18 cellular contexts compared by ENCODE assay signal in the genomic region with DNA sequence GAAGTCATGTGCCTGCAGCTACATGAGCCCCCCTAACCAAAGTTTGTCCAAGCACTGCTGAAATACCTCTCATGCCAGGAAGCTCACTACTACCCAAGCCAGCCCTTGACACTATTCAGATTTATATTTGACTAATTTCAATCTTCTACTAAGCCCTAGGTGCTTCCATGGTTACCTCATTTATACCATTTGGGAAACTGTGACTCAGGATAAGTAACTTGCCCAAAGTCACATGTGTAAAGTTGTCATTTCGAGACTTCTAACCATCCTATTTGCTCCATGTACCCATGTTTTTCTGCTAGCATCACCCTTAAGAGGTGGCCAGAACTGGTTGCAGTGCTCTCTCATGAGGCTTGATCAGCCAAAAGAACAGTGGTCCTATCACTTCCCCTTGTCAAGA. TPM values are rescaled to one million over a fixed set of nuclear protein-coding genes. Genes with fewer than 3 reads are reported as not detected.
DNase-seq lines count a peak whose midpoint lies in the region; ATAC-seq and TF ChIP-seq lines count a peak whose summit lies in the region.
"Had no signal": no experiment of that assay in that cellular context is flagged by ENCODE, and none has a peak within 500 bp of the region (broad histone marks: within the 10 kb centered on the region; RNA-seq: fewer than 3 reads in every experiment).

No MANE protein-coding gene starts in this region.

- H3K4me2 ChIP-seq in DND-41 (ENCODE audit: insufficient read depth, low read length): no peak overlapping the region

- peak overlapping the region; percentile 32 for H3K27ac Mint-ChIP-seq in activated T-helper 1 cell treated with anti-CD3 and anti-CD28 coated beads, Interleukin-12 subunit alpha, Interleukin-12 subunit beta, Interleukin-2, Interleukin-4 antibody, amounts not matched to agents 30 ng/mL and 10 ng/mL and 1 ng/mL, durations not matched to agents 14 hours and 24 hours and 36 hours
- no peak overlapping the region for H3K27ac Mint-ChIP-seq in stimulated activated naive B cell treated with anti-CD40 and anti-IgM and Interleukin-4, amounts not matched to agents 10 μg/mL and 1 μg/mL and 100 μg/mL, for 72 hours
- H3K27ac Mint-ChIP-seq: CD4-positive, alpha-beta memory T cell had no signal

- H3K4me1 ChIP-seq in DND-41 (ENCODE audit: insufficient read depth, low read length) (peaks cover 57% of the 10 kb centered on the region), vagina (peaks cover 7% of the 10 kb centered on the region)

- H3K27ac ChIP-seq in DND-41 (ENCODE audit: low read length): peak overlapping the region; percentile 5; the same call in 1 of the 2 replicates
- H3K27ac ChIP-seq in vagina: no peak overlapping the region
- H3K27ac ChIP-seq: HL-60 had no signal

- TF ChIP-seq CTCF in DND-41 (IDR thresholded peaks at IDR 0.05; ENCODE audit: borderline replicate concordance, extremely low read depth, low read length, poor library complexity, severe bottlenecking) (no peak), vagina (IDR thresholded peaks at IDR 0.05) (no peak)

- no peak overlapping the region for H3K4me3 Mint-ChIP-seq in activated T-cell treated with anti-CD3 and anti-CD28 coated beads, Interleukin-2, amount 50 U/mL, for 4 hours
- H3K4me3 Mint-ChIP-seq in activated T-helper 1 cell treated with anti-CD3 and anti-CD28 coated beads, Interleukin-12 subunit alpha, Interleukin-12 subunit beta, Interleukin-2, Interleukin-4 antibody, amounts not matched to agents 30 ng/mL and 10 ng/mL and 1 ng/mL, durations not matched to agents 14 hours and 24 hours and 36 hours: no peak overlapping the region
- no peak overlapping the region for H3K4me3 Mint-ChIP-seq in stimulated activated naive B cell treated with anti-CD40 and anti-IgM and Interleukin-4, amounts not matched to agents 10 μg/mL and 1 μg/mL and 100 μg/mL, for 72 hours
- H3K4me3 Mint-ChIP-seq: CD4-positive, alpha-beta memory T cell had no signal

- H3K36me3 Mint-ChIP-seq in activated T-cell treated with anti-CD3 and anti-CD28 coated beads, Interleukin-2, amount 50 U/mL, for 4 hours (ENCODE audit: insufficient read depth): no peaks in the 10 kb centered on the region
- H3K36me3 Mint-ChIP-seq in activated T-helper 1 cell treated with anti-CD3 and anti-CD28 coated beads, Interleukin-12 subunit alpha, Interleukin-12 subunit beta, Interleukin-2, Interleukin-4 antibody, amounts not matched to agents 30 ng/mL and 10 ng/mL and 1 ng/mL, durations not matched to agents 14 hours and 24 hours and 36 hours (ENCODE audit: low read depth): peaks cover 2% of the 10 kb centered on the region
- peaks cover 0 to 2% of the 10 kb centered on the region in 2 donors for H3K36me3 Mint-ChIP-seq in stimulated activated naive B cell treated with anti-CD40 and anti-IgM and Interleukin-4, amounts not matched to agents 10 μg/mL and 1 μg/mL and 100 μg/mL, for 72 hours
- H3K36me3 Mint-ChIP-seq: CD4-positive, alpha-beta memory T cell had no signal

- no peaks in the 10 kb centered on the region for H4K20me1 ChIP-seq in DND-41 (ENCODE audit: insufficient read depth, low read length)

- peak; percentile 63 to 78 for ATAC-seq in activated T-cell treated with anti-CD3 and anti-CD28 coated beads, Interleukin-2, amount 50 U/mL, for 4 hours
- no peak for ATAC-seq in DND-41 (ENCODE audit: insufficient read depth, low read depth)
- ATAC-seq in stimulated activated naive B cell treated with anti-CD40 and anti-IgM and Interleukin-4, amounts not matched to agents 10 μg/mL and 1 μg/mL and 100 μg/mL, for 72 hours (replicated peaks): peak; percentile 30 to 54
- ATAC-seq: K562, PC-3 had no signal

- no peaks in the 10 kb centered on the region for H3K27me3 Mint-ChIP-seq in activated T-cell treated with anti-CD3 and anti-CD28 coated beads, Interleukin-2, amount 50 U/mL, for 4 hours (ENCODE audit: low read depth)
- peaks cover 2% of the 10 kb centered on the region for H3K27me3 Mint-ChIP-seq in activated T-helper 1 cell treated with anti-CD3 and anti-CD28 coated beads, Interleukin-12 subunit alpha, Interleukin-12 subunit beta, Interleukin-2, Interleukin-4 antibody, amounts not matched to agents 30 ng/mL and 10 ng/mL and 1 ng/mL, durations not matched to agents 14 hours and 24 hours and 36 hours (ENCODE audit: insufficient read depth)
- peaks cover 12 to 13% of the 10 kb centered on the region in 2 donors for H3K27me3 Mint-ChIP-seq in stimulated activated naive B cell treated with anti-CD40 and anti-IgM and Interleukin-4, amounts not matched to agents 10 μg/mL and 1 μg/mL and 100 μg/mL, for 72 hours

- H3K9ac ChIP-seq in DND-41 (ENCODE audit: low read depth, low read length): no peak overlapping the region

- H2AFZ ChIP-seq in DND-41 (ENCODE audit: low read depth, low read length): no peak overlapping the region

- H3K79me2 ChIP-seq in DND-41 (ENCODE audit: insufficient read depth, low read length): no peaks in the 10 kb centered on the region

- no peaks in the 10 kb centered on the region for H3K36me3 ChIP-seq in DND-41 (ENCODE audit: insufficient read depth, low read length)
- H3K36me3 ChIP-seq in vagina: no peaks in the 10 kb centered on the region

- H3K4me1 Mint-ChIP-seq in activated T-cell treated with anti-CD3 and anti-CD28 coated beads, Interleukin-2, amount 50 U/mL, for 4 hours (ENCODE audit: low read depth): peaks cover 2% of the 10 kb centered on the region
- H3K4me1 Mint-ChIP-seq in activated T-helper 1 cell treated with anti-CD3 and anti-CD28 coated beads, Interleukin-12 subunit alpha, Interleukin-12 subunit beta, Interleukin-2, Interleukin-4 antibody, amounts not matched to agents 30 ng/mL and 10 ng/mL and 1 ng/mL, durations not matched to agents 14 hours and 24 hours and 36 hours (ENCODE audit: low read depth): peaks cover 78% of the 10 kb centered on the region
- H3K4me1 Mint-ChIP-seq in stimulated activated naive B cell treated with anti-CD40 and anti-IgM and Interleukin-4, amounts not matched to agents 10 μg/mL and 1 μg/mL and 100 μg/mL, for 72 hours: peaks cover 29 to 40% of the 10 kb centered on the region in 2 donors

- H3K9me3 ChIP-seq in DND-41 (ENCODE audit: insufficient read depth, low read length, severe bottlenecking) (no peaks in the 10 kb centered on the region), vagina (no peaks in the 10 kb centered on the region)

- H3K4me3 ChIP-seq in DND-41 (ENCODE audit: low read depth in 1 of 2, low read length in 2 of 2) (no peak overlapping the region), vagina (no peak overlapping the region)
- H3K4me3 ChIP-seq: K562 had no signal

- intact Hi-C loops in activated T-helper 1 cell treated with anti-CD3 and anti-CD28 coated beads, Interleukin-12 subunit alpha, Interleukin-12 subunit beta, Interleukin-2, Interleukin-4 antibody, amounts not matched to agents 30 ng/mL and 10 ng/mL and 1 ng/mL, durations not matched to agents 14 hours and 24 hours and 36 hours (cut with micrococcal nuclease): loop anchor here (1.0 to 5.0 kb wide), 3 partner anchors 8 to 332 kb away; partner anchors contain the start of gene TAMM41
- intact Hi-C loops in vagina (cut with DNase I): loop anchor here (5.0 kb wide), 1 partner anchor 42 kb away; no protein-coding TSS in a partner anchor

- DNase-seq in activated T-cell treated with anti-CD3 and anti-CD28 coated beads, Interleukin-2, amount 50 U/mL, for 4 hours: no peak
- DNase-seq in activated T-cell treated with anti-CD3 and anti-CD28 coated beads for 4 hours (no peak), DND-41 (no peak), NCI-H524 treated with DMSO at 0.1 percent for 48 hours (lab: John Stamatoyannopoulos, UW) (no peak), vagina (ENCODE audit: extremely low spot score in 2 of 2) (no peak)
- no peak for DNase-seq in activated T-helper 1 cell treated with anti-CD3 and anti-CD28 coated beads, Interleukin-12 subunit alpha, Interleukin-12 subunit beta, Interleukin-2, Interleukin-4 antibody, amounts not matched to agents 30 ng/mL and 10 ng/mL and 1 ng/mL, durations not matched to agents 14 hours and 24 hours and 36 hours (ENCODE audit: low spot score)
- no peak for DNase-seq in stimulated activated naive B cell treated with anti-CD40 and anti-IgM and Interleukin-4, amounts not matched to agents 10 μg/mL and 1 μg/mL and 100 μg/mL, for 72 hours
- no peak for DNase-seq in central memory CD4-positive, alpha-beta T cell
- DNase-seq: CD4-positive, alpha-beta memory T cell; DMS79 treated with DMSO at 0.1 percent for 48 hours; GDM1; GOT3; NCI-H1436 treated with DMSO at 0.1 percent for 48 hours; NCI-H2081; NCI-H526 had no signal

- no peaks in the 10 kb centered on the region for H3K9me3 Mint-ChIP-seq in activated T-cell treated with anti-CD3 and anti-CD28 coated beads, Interleukin-2, amount 50 U/mL, for 4 hours
- H3K9me3 Mint-ChIP-seq in activated T-helper 1 cell treated with anti-CD3 and anti-CD28 coated beads, Interleukin-12 subunit alpha, Interleukin-12 subunit beta, Interleukin-2, Interleukin-4 antibody, amounts not matched to agents 30 ng/mL and 10 ng/mL and 1 ng/mL, durations not matched to agents 14 hours and 24 hours and 36 hours: peaks cover 9% of the 10 kb centered on the region
- H3K9me3 Mint-ChIP-seq in stimulated activated naive B cell treated with anti-CD40 and anti-IgM and Interleukin-4, amounts not matched to agents 10 μg/mL and 1 μg/mL and 100 μg/mL, for 72 hours: no peaks in the 10 kb centered on the region
- H3K9me3 Mint-ChIP-seq: CD4-positive, alpha-beta memory T cell had no signal

- H3K27me3 ChIP-seq in DND-41 (ENCODE audit: insufficient read depth, low read length, poor library complexity) (no peaks in the 10 kb centered on the region), vagina (no peaks in the 10 kb centered on the region)

- TF ChIP-seq POLR2A in vagina (IDR thresholded peaks at IDR 0.05): no peak

RNA-seq across cellular contexts. Expression of gene TIMP4, which starts 20.7 kb away (rescaled TPM):
- total RNA-seq in activated T-cell treated with anti-CD3 and anti-CD28 coated beads, Interleukin-2, amount 50 U/mL, for 4 hours: under 1 TPM in 2 of 3 donors, not detected in 1; 0.18 to 0.24 TPM
- 0.12 TPM in 1 of 2 replicates, not detected in the other for total RNA-seq in activated T-helper 1 cell treated with anti-CD3 and anti-CD28 coated beads, Interleukin-12 subunit alpha, Interleukin-12 subunit beta, Interleukin-2, Interleukin-4 antibody, amounts not matched to agents 30 ng/mL and 10 ng/mL and 1 ng/mL, durations not matched to agents 14 hours and 24 hours and 36 hours
- total RNA-seq in vagina: 35.1 TPM
- total RNA-seq: CD4-positive, alpha-beta memory T cell had no signal

Comparison
In these comparisons a context has a peak if more than half of its experiments do, and no peak if none do; other contexts are left out.
1. RNA of gene TIMP4, which starts 20.7 kb away (total RNA-seq): 35.1 TPM in vagina (single experiment); 0.18 to 0.24 TPM in activated T-cell treated with anti-CD3 and anti-CD28 coated beads, Interleukin-2, amount 50 U/mL, for 4 hours and 0.12 TPM in activated T-helper 1 cell treated with anti-CD3 and anti-CD28 coated beads, Interleukin-12 subunit alpha, Interleukin-12 subunit beta, Interleukin-2, Interleukin-4 antibody, amounts not matched to agents 30 ng/mL and 10 ng/mL and 1 ng/mL, durations not matched to agents 14 hours and 24 hours and 36 hours; every median in the first group is over 10 times any median in the second.